In genomic region chr17:1179112-1179634, GRCh38 we compare ENCODE assay signal across 7 cellular contexts. TPM values are rescaled to one million over a fixed set of nuclear protein-coding genes. Genes with fewer than 3 reads are reported as not detected.
DNase-seq lines count a peak whose midpoint lies in the region; ATAC-seq and TF ChIP-seq lines count a peak whose summit lies in the region.

No MANE protein-coding gene starts in this region.

- H3K4me3 Mint-ChIP-seq in activated naive CD8-positive, alpha-beta T cell treated with anti-CD3 and anti-CD28 coated beads, Interleukin-2, amount 50 U/mL, for 24 hours: peak overlapping the region; percentile 67

- H3K4me1 ChIP-seq in iPS-18a (ENCODE audit: control insufficient read depth, low read depth, low read length): peaks cover 6% of the 10 kb centered on the region
- peaks cover 28 to 54% (median 50%) of the 10 kb centered on the region in 4 donors for H3K4me1 ChIP-seq in stomach

- DNase-seq in activated naive CD8-positive, alpha-beta T cell treated with anti-CD3 and anti-CD28 coated beads, Interleukin-2, amount 50 U/mL, for 24 hours: no peak
- DNase-seq in stomach: no peak
- DNase-seq in OCI-M1 (lab: John Stamatoyannopoulos, UW): no peak
- no peak for DNase-seq in kidney glomerular epithelial cell (lab: John Stamatoyannopoulos, UW)

- H3K27me3 ChIP-seq in iPS-18a (ENCODE audit: control insufficient read depth, insufficient read depth, low read length): peaks cover 46% of the 10 kb centered on the region
- H3K27me3 ChIP-seq in stomach: peaks cover 0 to 29% (median 0%) of the 10 kb centered on the region in 3 donors

- H3K4me1 Mint-ChIP-seq in activated naive CD8-positive, alpha-beta T cell treated with anti-CD3 and anti-CD28 coated beads, Interleukin-2, amount 50 U/mL, for 24 hours: peaks cover 18% of the 10 kb centered on the region

- peak overlapping the region; percentile 64 for H3K4me3 ChIP-seq in iPS-18a (ENCODE audit: low read length)
- H3K4me3 ChIP-seq in stomach: peak overlapping the region; percentile 62 to 79 (median 68)

- intact Hi-C loops in stomach (cut with DNase I; ENCODE audit: low total_unique reads): no loop called here

- TF ChIP-seq CTCF in stomach (IDR thresholded peaks at IDR 0.05): no peak

- H3K36me3 Mint-ChIP-seq in activated naive CD8-positive, alpha-beta T cell treated with anti-CD3 and anti-CD28 coated beads, Interleukin-2, amount 50 U/mL, for 24 hours (ENCODE audit: low read depth): no peaks in the 10 kb centered on the region

- H3K9me3 ChIP-seq in iPS-18a (ENCODE audit: control insufficient read depth, low read depth, low read length) (no peaks in the 10 kb centered on the region), stomach (no peaks in the 10 kb centered on the region)

- no peaks in the 10 kb centered on the region for H3K27me3 Mint-ChIP-seq in activated naive CD8-positive, alpha-beta T cell treated with anti-CD3 and anti-CD28 coated beads, Interleukin-2, amount 50 U/mL, for 24 hours

- H3K9me3 Mint-ChIP-seq in activated naive CD8-positive, alpha-beta T cell treated with anti-CD3 and anti-CD28 coated beads, Interleukin-2, amount 50 U/mL, for 24 hours: no peaks in the 10 kb centered on the region

- WGBS in stomach, 5 donors: 0 to 2% (median 1%) methylated on average over 11 to 47 of the region's 47 CpGs

- TF ChIP-seq POLR2A in stomach (IDR thresholded peaks at IDR 0.05): no peak

- H3K36me3 ChIP-seq in iPS-18a (ENCODE audit: control insufficient read depth, low read depth, low read length) (no peaks in the 10 kb centered on the region), stomach (peaks cover 0 to 14% (median 3%) of the 10 kb centered on the region in 4 donors)

- no peak overlapping the region for H3K27ac Mint-ChIP-seq in activated naive CD8-positive, alpha-beta T cell treated with anti-CD3 and anti-CD28 coated beads, Interleukin-2, amount 50 U/mL, for 24 hours

- peak overlapping the region; percentile 48 for H3K9ac ChIP-seq in iPS-18a (ENCODE audit: low read length)

- no peak overlapping the region for H3K27ac ChIP-seq in iPS-18a (ENCODE audit: low read length)
- H3K27ac ChIP-seq in stomach: peak overlapping the region; percentile 32 to 88 (median 69)

- ATAC-seq in activated naive CD8-positive, alpha-beta T cell treated with anti-CD3 and anti-CD28 coated beads, Interleukin-2, amount 50 U/mL, for 24 hours: no peak
- ATAC-seq in GM18517 (IDR thresholded peaks at IDR 0.05; ENCODE audit: unreplicated experiment): no peak

- no peak for TF ChIP-seq RAD21 in Ishikawa (IDR thresholded peaks at IDR 0.05; ENCODE audit: low read depth)

- TF ChIP-seq EP300 in Ishikawa (IDR thresholded peaks at IDR 0.05; ENCODE audit: borderline replicate concordance) (no peak), stomach (IDR thresholded peaks at IDR 0.05) (no peak)

TF ChIP-seq in Ishikawa, 13 proteins besides CTCF, POLR2A, EP300 and RAD21:
- TF ChIP-seq, protein P1, sequence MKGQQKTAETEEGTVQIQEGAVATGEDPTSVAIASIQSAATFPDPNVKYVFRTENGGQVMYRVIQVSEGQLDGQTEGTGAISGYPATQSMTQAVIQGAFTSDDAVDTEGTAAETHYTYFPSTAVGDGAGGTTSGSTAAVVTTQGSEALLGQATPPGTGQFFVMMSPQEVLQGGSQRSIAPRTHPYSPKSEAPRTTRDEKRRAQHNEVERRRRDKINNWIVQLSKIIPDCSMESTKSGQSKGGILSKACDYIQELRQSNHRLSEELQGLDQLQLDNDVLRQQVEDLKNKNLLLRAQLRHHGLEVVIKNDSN (IDR thresholded peaks at IDR 0.05): no peak
- TF ChIP-seq NFIC (IDR thresholded peaks at IDR 0.05): no peak
- TF ChIP-seq, protein P2, sequence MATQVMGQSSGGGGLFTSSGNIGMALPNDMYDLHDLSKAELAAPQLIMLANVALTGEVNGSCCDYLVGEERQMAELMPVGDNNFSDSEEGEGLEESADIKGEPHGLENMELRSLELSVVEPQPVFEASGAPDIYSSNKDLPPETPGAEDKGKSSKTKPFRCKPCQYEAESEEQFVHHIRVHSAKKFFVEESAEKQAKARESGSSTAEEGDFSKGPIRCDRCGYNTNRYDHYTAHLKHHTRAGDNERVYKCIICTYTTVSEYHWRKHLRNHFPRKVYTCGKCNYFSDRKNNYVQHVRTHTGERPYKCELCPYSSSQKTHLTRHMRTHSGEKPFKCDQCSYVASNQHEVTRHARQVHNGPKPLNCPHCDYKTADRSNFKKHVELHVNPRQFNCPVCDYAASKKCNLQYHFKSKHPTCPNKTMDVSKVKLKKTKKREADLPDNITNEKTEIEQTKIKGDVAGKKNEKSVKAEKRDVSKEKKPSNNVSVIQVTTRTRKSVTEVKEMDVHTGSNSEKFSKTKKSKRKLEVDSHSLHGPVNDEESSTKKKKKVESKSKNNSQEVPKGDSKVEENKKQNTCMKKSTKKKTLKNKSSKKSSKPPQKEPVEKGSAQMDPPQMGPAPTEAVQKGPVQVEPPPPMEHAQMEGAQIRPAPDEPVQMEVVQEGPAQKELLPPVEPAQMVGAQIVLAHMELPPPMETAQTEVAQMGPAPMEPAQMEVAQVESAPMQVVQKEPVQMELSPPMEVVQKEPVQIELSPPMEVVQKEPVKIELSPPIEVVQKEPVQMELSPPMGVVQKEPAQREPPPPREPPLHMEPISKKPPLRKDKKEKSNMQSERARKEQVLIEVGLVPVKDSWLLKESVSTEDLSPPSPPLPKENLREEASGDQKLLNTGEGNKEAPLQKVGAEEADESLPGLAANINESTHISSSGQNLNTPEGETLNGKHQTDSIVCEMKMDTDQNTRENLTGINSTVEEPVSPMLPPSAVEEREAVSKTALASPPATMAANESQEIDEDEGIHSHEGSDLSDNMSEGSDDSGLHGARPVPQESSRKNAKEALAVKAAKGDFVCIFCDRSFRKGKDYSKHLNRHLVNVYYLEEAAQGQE (IDR thresholded peaks at IDR 0.05; ENCODE audit: low read depth): no peak
- no peak for TF ChIP-seq CREB1 (IDR thresholded peaks at IDR 0.05; ENCODE audit: low read depth)
- no peak for TF ChIP-seq CEBPB (IDR thresholded peaks at IDR 0.05)
- TF ChIP-seq MAX (IDR thresholded peaks at IDR 0.05): 0 out of 2 replicates have a peak, but pooled peaks have one; percentile 13
- no peak for TF ChIP-seq EGR1 (IDR thresholded peaks at IDR 0.05)
- TF ChIP-seq TAF1 (IDR thresholded peaks at IDR 0.05; ENCODE audit: low read depth): no peak
- no peak for TF ChIP-seq FOXM1 (IDR thresholded peaks at IDR 0.05; ENCODE audit: borderline replicate concordance, low read depth)
- no peak for TF ChIP-seq YY1 (IDR thresholded peaks at IDR 0.05; ENCODE audit: low read depth)
- peak; percentile 45; the same call in 1 of the 2 replicates for TF ChIP-seq ZBTB7A (IDR thresholded peaks at IDR 0.05; ENCODE audit: low read depth)
- no peak for TF ChIP-seq TCF12 (IDR thresholded peaks at IDR 0.05; ENCODE audit: low read depth)
- TF ChIP-seq TEAD4 (IDR thresholded peaks at IDR 0.05): no peak

RNA-seq across cellular contexts. Expression of gene ABR, which starts 0.6 kb away (rescaled TPM):
- 1,000 to 10,000 TPM in 1 of 5 donors, 100 to 1,000 TPM in 2, 10 to 100 TPM in 2; 65.5 to 1,523 (median 142) TPM for total RNA-seq in stomach
- 10 to 100 TPM; 28.3 to 41.2 (median 40.0) TPM for polyA plus RNA-seq in stomach
